Comparison of ENCODE assay signal across 12 cellular contexts in the genomic region with DNA sequence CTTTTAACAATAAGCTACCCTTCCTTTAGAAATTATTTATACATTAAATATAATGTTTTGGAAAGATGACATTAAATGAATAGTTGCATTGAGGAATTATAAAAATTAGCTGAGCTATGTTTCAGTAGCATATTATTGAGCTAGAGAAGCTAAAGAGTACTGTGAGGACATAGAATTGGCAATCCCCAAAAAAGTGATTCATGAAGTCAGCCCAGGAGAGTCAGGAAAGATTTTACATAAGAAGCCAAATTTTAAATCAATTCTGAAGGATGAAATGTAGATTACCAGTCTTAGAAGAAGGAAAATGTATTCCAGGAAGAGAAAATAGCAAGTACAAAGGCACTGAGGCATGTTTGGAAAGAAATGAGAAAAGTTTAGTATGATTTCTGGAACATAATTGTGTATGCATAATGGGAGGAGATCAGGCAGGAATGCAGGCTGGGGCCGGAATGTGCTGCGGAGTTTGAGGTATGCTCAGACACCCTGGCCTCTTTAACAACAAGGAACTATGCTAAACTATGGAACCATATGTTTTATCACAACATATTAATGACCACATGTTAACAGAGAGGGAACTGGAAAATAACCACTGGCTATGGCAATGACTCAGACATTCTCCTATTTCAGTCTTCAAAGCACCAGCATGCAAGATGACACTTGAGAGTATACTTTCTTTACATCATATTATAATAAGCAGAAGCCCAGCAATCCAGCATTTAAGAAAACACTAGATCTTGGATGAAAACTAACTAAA.
A peak's percentile ranks its signal among the peaks of the same experiment; 100 is the strongest.
DNase-seq lines count a peak whose midpoint lies in the region; ATAC-seq and TF ChIP-seq lines count a peak whose summit lies in the region.
"Had no signal": no experiment of that assay in that cellular context is flagged by ENCODE, and none has a peak within 500 bp of the region (broad histone marks: within the 10 kb centered on the region; RNA-seq: fewer than 3 reads in every experiment).

No MANE protein-coding gene starts in this region.

- no peaks in the 10 kb centered on the region for H3K36me3 ChIP-seq in kidney epithelial cell (ENCODE audit: control insufficient read depth, insufficient read depth, low read length)

- no peaks in the 10 kb centered on the region for H3K27me3 ChIP-seq in kidney epithelial cell (ENCODE audit: control insufficient read depth, insufficient read depth, low read length)

- DNase-seq in Caki2 (ENCODE audit: low read depth) (peak; percentile 2), SW480 (ENCODE audit: low spot score) (peak; percentile 66), kidney epithelial cell (ENCODE audit: low read depth) (peak; percentile 9), NOMO-1 treated with dmso at 0.1 percent for 144 hours (lab: John Stamatoyannopoulos, UW; ENCODE audit: unreplicated experiment) (no peak), CD1c-positive myeloid dendritic cell (ENCODE audit: extremely low spot score) (no peak), DMS 273 treated with DMSO at 0.1 percent for 48 hours (lab: John Stamatoyannopoulos, UW) (no peak), NCI-H128 (lab: John Stamatoyannopoulos, UW; ENCODE audit: unreplicated experiment) (no peak)
- DNase-seq: CD4-positive, CD25-positive, alpha-beta regulatory T cell; NCI-H510A; stimulated activated CD4-positive, alpha-beta T cell treated with anti-CD3 and anti-CD28 coated beads, Interleukin-4, amount 100 ng/mL, for 1 hour had no signal

- peak; percentile 86 for ATAC-seq in HG02610 (IDR thresholded peaks at IDR 0.05; ENCODE audit: unreplicated experiment)
- ATAC-seq: activated T-helper 17 cell treated with anti-CD3 and anti-CD28 coated beads, Interleukin-2, amount 50 U/mL, for 72 hours had no signal

- in situ Hi-C loops in Caki2 (cut with HindIII; ENCODE audit: low pct_unique_long_range_greater_than_20kb, low sequenced_read_pairs) = no loop called here

- no peak for TF ChIP-seq CTCF in kidney epithelial cell (IDR thresholded peaks at IDR 0.05; ENCODE audit: insufficient read depth, low read length, poor library complexity, severe bottlenecking)

- H3K4me3 ChIP-seq in kidney epithelial cell (ENCODE audit: low read depth, low read length) = no peak overlapping the region

Comparison
In these comparisons a context has a peak if more than half of its experiments do, and no peak if none do; other contexts are left out.
1. DNase-seq: peak in Caki2 (single experiment), SW480 (single experiment) and kidney epithelial cell (single experiment); none in NOMO-1 treated with dmso at 0.1 percent for 144 hours (single experiment), CD1c-positive myeloid dendritic cell (single experiment), DMS 273 treated with DMSO at 0.1 percent for 48 hours (single experiment) and NCI-H128 (single experiment).